2 cellular contexts compared by ENCODE assay signal in the genomic region with DNA sequence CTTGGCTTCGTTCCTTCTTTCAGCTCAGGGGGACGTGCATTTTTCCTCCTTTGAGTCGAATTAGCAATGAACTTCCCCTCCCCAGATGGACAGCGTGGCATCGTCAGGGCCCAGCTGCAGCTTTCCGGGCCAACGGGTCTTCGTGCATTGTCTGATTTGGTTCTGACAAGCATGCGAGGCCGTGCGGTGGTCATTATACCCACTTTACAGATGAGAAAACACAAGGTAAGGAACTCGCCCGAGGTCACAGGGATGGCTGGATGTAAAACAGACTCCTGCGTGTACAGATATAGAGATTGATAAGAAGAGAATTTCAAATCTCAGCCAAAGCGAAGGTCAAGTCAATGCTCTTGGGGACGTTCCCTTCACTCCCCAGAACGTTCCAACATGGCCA.
A peak's percentile ranks its signal among the peaks of the same experiment; 100 is the strongest.
TF ChIP-seq lines count a peak whose summit lies in the region.

No MANE protein-coding gene starts in this region.

TF ChIP-seq in GM23338, 12 proteins besides CTCF, POLR2A, EP300 and RAD21:
- TF ChIP-seq POLR2AphosphoS5 (IDR thresholded peaks at IDR 0.05; ENCODE audit: low read depth): no peak
- TF ChIP-seq CREB1 (CRISPR knock-in tag; IDR thresholded peaks at IDR 0.05; ENCODE audit: low read depth): no peak
- no peak for TF ChIP-seq EZH2 (IDR thresholded peaks at IDR 0.05; ENCODE audit: low read depth, unreplicated experiment)
- TF ChIP-seq ETS1 (IDR thresholded peaks at IDR 0.05): no peak
- TF ChIP-seq ZNF462 (CRISPR knock-in tag; IDR thresholded peaks at IDR 0.05): no peak

TF ChIP-seq in liver, 16 proteins besides CTCF, POLR2A, EP300 and RAD21:
- TF ChIP-seq REST (IDR thresholded peaks at IDR 0.05): no peak
- no peak for TF ChIP-seq MAX (IDR thresholded peaks at IDR 0.05)
- peak in 1 of 2 donors; percentile 8 for TF ChIP-seq RXRA (IDR thresholded peaks at IDR 0.05)
